In genomic region chr11:1837171-1838076, GRCh38 we compare ENCODE assay signal across 1 cellular context.
TF ChIP-seq lines count a peak whose summit lies in the region.

No MANE protein-coding gene starts in this region.

TF ChIP-seq in HepG2, 621 proteins besides CTCF, POLR2A, EP300 and RAD21 (continued from another document and continues in another):
- no peak for TF ChIP-seq PRDM15 (CRISPR knock-in tag; IDR thresholded peaks at IDR 0.05)
- no peak for TF ChIP-seq JUN (CRISPR knock-in tag; IDR thresholded peaks at IDR 0.05)
- TF ChIP-seq MAZ (IDR thresholded peaks at IDR 0.05; ENCODE audit: borderline replicate concordance, low read depth, low read length): peak; percentile 35; the same call in 1 of the 2 replicates
- peak; percentile 44; the same call in 1 of the 2 replicates for TF ChIP-seq MAZ (CRISPR knock-in tag; IDR thresholded peaks at IDR 0.05; ENCODE audit: low read depth)
- no peak for TF ChIP-seq SIN3B (IDR thresholded peaks at IDR 0.05; ENCODE audit: low read length)
- TF ChIP-seq ZBTB25 (CRISPR knock-in tag; IDR thresholded peaks at IDR 0.05): no peak
- no peak for TF ChIP-seq PAXIP1 (CRISPR knock-in tag; conservative IDR thresholded peaks at IDR 0.05)
- no peak for TF ChIP-seq ZNF703 (CRISPR knock-in tag; IDR thresholded peaks at IDR 0.05; ENCODE audit: borderline replicate concordance)
- no peak for TF ChIP-seq PHB2 (IDR thresholded peaks at IDR 0.05; ENCODE audit: partially characterized antibody)
- no peak for TF ChIP-seq ZNF44 (CRISPR knock-in tag; IDR thresholded peaks at IDR 0.05)
- TF ChIP-seq SMARCC2 (IDR thresholded peaks at IDR 0.05): no peak
- no peak for TF ChIP-seq RNF219 (CRISPR knock-in tag; IDR thresholded peaks at IDR 0.05)
- 0 out of 2 replicates have a peak, but pooled peaks have one; percentile 62 for TF ChIP-seq ZNF33A (CRISPR knock-in tag; IDR thresholded peaks at IDR 0.05; ENCODE audit: borderline replicate concordance)
- no peak for TF ChIP-seq NFYC (CRISPR knock-in tag; IDR thresholded peaks at IDR 0.05)
- TF ChIP-seq CSRNP1 (CRISPR knock-in tag; IDR thresholded peaks at IDR 0.05): no peak
- TF ChIP-seq ZNF180 (CRISPR knock-in tag; IDR thresholded peaks at IDR 0.05; ENCODE audit: borderline replicate concordance, low read depth): no peak
- TF ChIP-seq NFYB (CRISPR knock-in tag; IDR thresholded peaks at IDR 0.05): no peak
- no peak for TF ChIP-seq ZNF546 (CRISPR knock-in tag; conservative IDR thresholded peaks at IDR 0.05)
- no peak for TF ChIP-seq MEIS2 (CRISPR knock-in tag; IDR thresholded peaks at IDR 0.05)
- no peak for TF ChIP-seq TEF (CRISPR knock-in tag; IDR thresholded peaks at IDR 0.05)
- TF ChIP-seq POLR2G (IDR thresholded peaks at IDR 0.05; ENCODE audit: low read depth, low read length): no peak
- no peak for TF ChIP-seq ZBTB39 (CRISPR knock-in tag; IDR thresholded peaks at IDR 0.05)
- no peak for TF ChIP-seq ETS1 (CRISPR knock-in tag; IDR thresholded peaks at IDR 0.05)
- no peak for TF ChIP-seq AGO1 (IDR thresholded peaks at IDR 0.05; ENCODE audit: low read depth, low read length, poor library complexity, severe bottlenecking)
- 0 out of 2 replicates have a peak, but pooled peaks have one; percentile 38 for TF ChIP-seq ZNF607 (CRISPR knock-in tag; IDR thresholded peaks at IDR 0.05; ENCODE audit: borderline replicate concordance)
- no peak for TF ChIP-seq ZNF576 (CRISPR knock-in tag; IDR thresholded peaks at IDR 0.05)
- peak; percentile 48; the same call in 1 of the 2 replicates for TF ChIP-seq ZNF230 (CRISPR knock-in tag; IDR thresholded peaks at IDR 0.05)
- peak; percentile 60; the same call in 1 of the 2 replicates for TF ChIP-seq ZNF850 (CRISPR knock-in tag; conservative IDR thresholded peaks at IDR 0.05)
- TF ChIP-seq ZFP36L2 (CRISPR knock-in tag; IDR thresholded peaks at IDR 0.05): no peak
- TF ChIP-seq DPF2 (CRISPR knock-in tag; IDR thresholded peaks at IDR 0.05; ENCODE audit: borderline replicate concordance, low read depth): no peak
- 0 out of 2 replicates have a peak, but pooled peaks have one; percentile 21 for TF ChIP-seq ZGPAT (CRISPR knock-in tag; IDR thresholded peaks at IDR 0.05)
- TF ChIP-seq GATAD1 (CRISPR knock-in tag; IDR thresholded peaks at IDR 0.05): no peak
- no peak for TF ChIP-seq HMGXB3 (CRISPR knock-in tag; IDR thresholded peaks at IDR 0.05; ENCODE audit: borderline replicate concordance)
- TF ChIP-seq ZNF562 (CRISPR knock-in tag; IDR thresholded peaks at IDR 0.05; ENCODE audit: borderline replicate concordance): no peak
